In the genomic region with DNA sequence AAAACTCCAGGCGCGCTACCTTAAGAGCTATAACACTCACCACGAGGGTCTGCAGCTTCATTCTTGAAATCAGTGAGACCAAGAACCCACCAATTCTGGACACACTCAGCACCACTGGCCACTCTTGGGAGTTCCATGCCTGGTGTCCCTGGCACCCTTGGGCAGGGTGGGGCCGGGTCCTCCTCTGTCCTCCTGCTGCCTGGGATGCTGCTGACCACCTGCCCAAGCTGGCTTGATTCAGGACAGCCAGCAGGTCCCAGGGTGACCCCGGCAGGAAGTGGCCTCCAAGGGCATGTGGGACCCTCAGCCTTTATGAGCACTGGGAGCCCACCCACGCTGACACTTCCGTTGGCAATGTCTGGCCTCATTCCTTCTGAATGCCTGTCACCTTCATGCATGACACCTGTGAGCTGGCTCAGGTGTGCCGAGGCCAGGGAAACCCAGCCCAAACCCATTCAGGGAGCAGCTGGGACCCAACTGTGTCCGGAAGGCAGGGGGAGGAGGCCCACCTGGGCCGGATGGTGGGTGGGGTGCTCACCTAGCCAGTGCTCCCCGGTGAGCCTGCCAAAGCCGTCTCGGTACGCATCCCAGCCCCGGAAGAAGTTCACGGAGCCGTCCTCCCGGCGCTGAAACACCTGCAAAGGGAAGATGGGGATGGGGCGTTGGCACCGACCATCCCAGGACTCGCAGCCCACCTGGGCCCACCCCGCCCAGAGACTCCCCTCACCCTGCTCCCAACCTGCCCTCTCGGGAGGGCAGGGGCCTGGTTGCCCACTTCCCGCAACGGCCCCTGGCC, we compare ENCODE assay signal across 2 cellular contexts.
TF ChIP-seq lines count a peak whose summit lies in the region.

No MANE protein-coding gene starts in this region.

TF ChIP-seq in H1, 55 proteins besides CTCF, POLR2A, EP300 and RAD21 (continues in another document):
- no peak for TF ChIP-seq SIN3A (conservative IDR thresholded peaks at IDR 0.05 in 1 of 2, IDR thresholded peaks at IDR 0.05 in 1 of 2; ENCODE audit: low read depth in 1 of 2, low read length in 2 of 2)
- TF ChIP-seq JUN (IDR thresholded peaks at IDR 0.05; ENCODE audit: low read depth, low read length): no peak
- no peak for TF ChIP-seq TEAD4 (IDR thresholded peaks at IDR 0.05; ENCODE audit: low read depth, low read length)
- TF ChIP-seq, protein P1, sequence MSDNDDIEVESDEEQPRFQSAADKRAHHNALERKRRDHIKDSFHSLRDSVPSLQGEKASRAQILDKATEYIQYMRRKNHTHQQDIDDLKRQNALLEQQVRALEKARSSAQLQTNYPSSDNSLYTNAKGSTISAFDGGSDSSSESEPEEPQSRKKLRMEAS (IDR thresholded peaks at IDR 0.05): no peak
- no peak for TF ChIP-seq SIRT6 (IDR thresholded peaks at IDR 0.05; ENCODE audit: low read length)
- TF ChIP-seq, protein P2, sequence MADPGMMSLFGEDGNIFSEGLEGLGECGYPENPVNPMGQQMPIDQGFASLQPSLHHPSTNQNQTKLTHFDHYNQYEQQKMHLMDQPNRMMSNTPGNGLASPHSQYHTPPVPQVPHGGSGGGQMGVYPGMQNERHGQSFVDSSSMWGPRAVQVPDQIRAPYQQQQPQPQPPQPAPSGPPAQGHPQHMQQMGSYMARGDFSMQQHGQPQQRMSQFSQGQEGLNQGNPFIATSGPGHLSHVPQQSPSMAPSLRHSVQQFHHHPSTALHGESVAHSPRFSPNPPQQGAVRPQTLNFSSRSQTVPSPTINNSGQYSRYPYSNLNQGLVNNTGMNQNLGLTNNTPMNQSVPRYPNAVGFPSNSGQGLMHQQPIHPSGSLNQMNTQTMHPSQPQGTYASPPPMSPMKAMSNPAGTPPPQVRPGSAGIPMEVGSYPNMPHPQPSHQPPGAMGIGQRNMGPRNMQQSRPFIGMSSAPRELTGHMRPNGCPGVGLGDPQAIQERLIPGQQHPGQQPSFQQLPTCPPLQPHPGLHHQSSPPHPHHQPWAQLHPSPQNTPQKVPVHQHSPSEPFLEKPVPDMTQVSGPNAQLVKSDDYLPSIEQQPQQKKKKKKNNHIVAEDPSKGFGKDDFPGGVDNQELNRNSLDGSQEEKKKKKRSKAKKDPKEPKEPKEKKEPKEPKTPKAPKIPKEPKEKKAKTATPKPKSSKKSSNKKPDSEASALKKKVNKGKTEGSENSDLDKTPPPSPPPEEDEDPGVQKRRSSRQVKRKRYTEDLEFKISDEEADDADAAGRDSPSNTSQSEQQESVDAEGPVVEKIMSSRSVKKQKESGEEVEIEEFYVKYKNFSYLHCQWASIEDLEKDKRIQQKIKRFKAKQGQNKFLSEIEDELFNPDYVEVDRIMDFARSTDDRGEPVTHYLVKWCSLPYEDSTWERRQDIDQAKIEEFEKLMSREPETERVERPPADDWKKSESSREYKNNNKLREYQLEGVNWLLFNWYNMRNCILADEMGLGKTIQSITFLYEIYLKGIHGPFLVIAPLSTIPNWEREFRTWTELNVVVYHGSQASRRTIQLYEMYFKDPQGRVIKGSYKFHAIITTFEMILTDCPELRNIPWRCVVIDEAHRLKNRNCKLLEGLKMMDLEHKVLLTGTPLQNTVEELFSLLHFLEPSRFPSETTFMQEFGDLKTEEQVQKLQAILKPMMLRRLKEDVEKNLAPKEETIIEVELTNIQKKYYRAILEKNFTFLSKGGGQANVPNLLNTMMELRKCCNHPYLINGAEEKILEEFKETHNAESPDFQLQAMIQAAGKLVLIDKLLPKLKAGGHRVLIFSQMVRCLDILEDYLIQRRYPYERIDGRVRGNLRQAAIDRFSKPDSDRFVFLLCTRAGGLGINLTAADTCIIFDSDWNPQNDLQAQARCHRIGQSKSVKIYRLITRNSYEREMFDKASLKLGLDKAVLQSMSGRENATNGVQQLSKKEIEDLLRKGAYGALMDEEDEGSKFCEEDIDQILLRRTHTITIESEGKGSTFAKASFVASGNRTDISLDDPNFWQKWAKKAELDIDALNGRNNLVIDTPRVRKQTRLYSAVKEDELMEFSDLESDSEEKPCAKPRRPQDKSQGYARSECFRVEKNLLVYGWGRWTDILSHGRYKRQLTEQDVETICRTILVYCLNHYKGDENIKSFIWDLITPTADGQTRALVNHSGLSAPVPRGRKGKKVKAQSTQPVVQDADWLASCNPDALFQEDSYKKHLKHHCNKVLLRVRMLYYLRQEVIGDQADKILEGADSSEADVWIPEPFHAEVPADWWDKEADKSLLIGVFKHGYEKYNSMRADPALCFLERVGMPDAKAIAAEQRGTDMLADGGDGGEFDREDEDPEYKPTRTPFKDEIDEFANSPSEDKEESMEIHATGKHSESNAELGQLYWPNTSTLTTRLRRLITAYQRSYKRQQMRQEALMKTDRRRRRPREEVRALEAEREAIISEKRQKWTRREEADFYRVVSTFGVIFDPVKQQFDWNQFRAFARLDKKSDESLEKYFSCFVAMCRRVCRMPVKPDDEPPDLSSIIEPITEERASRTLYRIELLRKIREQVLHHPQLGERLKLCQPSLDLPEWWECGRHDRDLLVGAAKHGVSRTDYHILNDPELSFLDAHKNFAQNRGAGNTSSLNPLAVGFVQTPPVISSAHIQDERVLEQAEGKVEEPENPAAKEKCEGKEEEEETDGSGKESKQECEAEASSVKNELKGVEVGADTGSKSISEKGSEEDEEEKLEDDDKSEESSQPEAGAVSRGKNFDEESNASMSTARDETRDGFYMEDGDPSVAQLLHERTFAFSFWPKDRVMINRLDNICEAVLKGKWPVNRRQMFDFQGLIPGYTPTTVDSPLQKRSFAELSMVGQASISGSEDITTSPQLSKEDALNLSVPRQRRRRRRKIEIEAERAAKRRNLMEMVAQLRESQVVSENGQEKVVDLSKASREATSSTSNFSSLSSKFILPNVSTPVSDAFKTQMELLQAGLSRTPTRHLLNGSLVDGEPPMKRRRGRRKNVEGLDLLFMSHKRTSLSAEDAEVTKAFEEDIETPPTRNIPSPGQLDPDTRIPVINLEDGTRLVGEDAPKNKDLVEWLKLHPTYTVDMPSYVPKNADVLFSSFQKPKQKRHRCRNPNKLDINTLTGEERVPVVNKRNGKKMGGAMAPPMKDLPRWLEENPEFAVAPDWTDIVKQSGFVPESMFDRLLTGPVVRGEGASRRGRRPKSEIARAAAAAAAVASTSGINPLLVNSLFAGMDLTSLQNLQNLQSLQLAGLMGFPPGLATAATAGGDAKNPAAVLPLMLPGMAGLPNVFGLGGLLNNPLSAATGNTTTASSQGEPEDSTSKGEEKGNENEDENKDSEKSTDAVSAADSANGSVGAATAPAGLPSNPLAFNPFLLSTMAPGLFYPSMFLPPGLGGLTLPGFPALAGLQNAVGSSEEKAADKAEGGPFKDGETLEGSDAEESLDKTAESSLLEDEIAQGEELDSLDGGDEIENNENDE (IDR thresholded peaks at IDR 0.05; ENCODE audit: insufficient replicate concordance, low read length): no peak
- no peak for TF ChIP-seq ZNF274 (IDR thresholded peaks at IDR 0.05; ENCODE audit: borderline replicate concordance, extremely low read depth, low read length)
- no peak for TF ChIP-seq TCF12 (IDR thresholded peaks at IDR 0.05; ENCODE audit: low read depth, low read length)
- TF ChIP-seq NANOG (IDR thresholded peaks at IDR 0.05; ENCODE audit: insufficient read depth, low read depth, low read length, poor library complexity, severe bottlenecking): no peak
- TF ChIP-seq BCL11A (IDR thresholded peaks at IDR 0.05; ENCODE audit: low read depth in 2 of 2, low read length in 2 of 2): no peak
- TF ChIP-seq, protein P3, sequence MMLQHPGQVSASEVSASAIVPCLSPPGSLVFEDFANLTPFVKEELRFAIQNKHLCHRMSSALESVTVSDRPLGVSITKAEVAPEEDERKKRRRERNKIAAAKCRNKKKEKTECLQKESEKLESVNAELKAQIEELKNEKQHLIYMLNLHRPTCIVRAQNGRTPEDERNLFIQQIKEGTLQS (IDR thresholded peaks at IDR 0.05; ENCODE audit: insufficient read depth, low read depth, low read length): no peak
- TF ChIP-seq ASH2L (IDR thresholded peaks at IDR 0.05; ENCODE audit: low read length): no peak
- no peak for TF ChIP-seq KDM4A (IDR thresholded peaks at IDR 0.05; ENCODE audit: low read depth, low read length, severe bottlenecking)
- TF ChIP-seq SP1 (IDR thresholded peaks at IDR 0.05; ENCODE audit: low read depth, low read length): no peak

TF ChIP-seq in GM12891, 5 proteins besides CTCF, POLR2A, EP300 and RAD21:
- TF ChIP-seq POLR2AphosphoS5 (IDR thresholded peaks at IDR 0.05; ENCODE audit: low read depth, low read length) (no peak), POU2F2 (IDR thresholded peaks at IDR 0.05; ENCODE audit: low read depth, low read length) (no peak), PAX5 (IDR thresholded peaks at IDR 0.05; ENCODE audit: insufficient read depth, low read length, severe bottlenecking) (no peak), SPI1 (IDR thresholded peaks at IDR 0.05; ENCODE audit: low read depth, low read length) (no peak), TAF1 (IDR thresholded peaks at IDR 0.05; ENCODE audit: low read depth, low read length) (no peak)
